ENCODE assay signal across 18 cellular contexts in the genomic region with DNA sequence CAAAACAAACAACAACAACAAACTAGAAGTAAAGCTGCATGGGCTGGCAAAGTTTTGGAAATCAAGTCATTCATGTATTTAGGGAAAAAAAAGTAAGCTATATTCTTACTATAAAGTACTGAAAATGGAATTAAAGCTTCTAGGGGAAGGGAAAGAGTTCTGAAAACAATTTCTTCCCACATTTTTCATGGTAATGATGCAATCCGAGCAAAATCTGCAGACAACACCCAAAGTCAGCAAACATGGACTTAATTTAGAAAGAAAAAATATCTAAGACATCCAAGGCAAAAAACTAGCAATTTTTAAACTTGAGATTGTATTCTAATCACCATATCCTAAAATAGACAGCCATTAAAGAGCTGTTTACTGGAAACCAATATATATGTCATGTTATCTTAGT.
A peak's percentile ranks its signal among the peaks of the same experiment; 100 is the strongest.
DNase-seq lines count a peak whose midpoint lies in the region; ATAC-seq and TF ChIP-seq lines count a peak whose summit lies in the region.
"Had no signal": no experiment of that assay in that cellular context is flagged by ENCODE, and none has a peak within 500 bp of the region (broad histone marks: within the 10 kb centered on the region; RNA-seq: fewer than 3 reads in every experiment).

No MANE protein-coding gene starts in this region.

- H3K4me2 ChIP-seq in mammary epithelial cell (ENCODE audit: insufficient read depth, low read depth, low read length): no peak overlapping the region
- H3K4me2 ChIP-seq: BLaER1 treated with 17β-estradiol and CSF1 and Interleukin-3, amounts not matched to agents 10 nM and 100 nM; PC-9 had no signal

- H3K4me1 ChIP-seq in breast epithelium: peaks cover 0 to 8% of the 10 kb centered on the region in 2 donors
- H3K4me1 ChIP-seq in mammary epithelial cell (ENCODE audit: insufficient read depth, low read length): peaks cover 15% of the 10 kb centered on the region
- peaks cover 0 to 17% of the 10 kb centered on the region in 2 donors for H3K4me1 ChIP-seq in right atrium auricular region
- H3K4me1 ChIP-seq: BLaER1 treated with 17β-estradiol and CSF1 and Interleukin-3, amounts not matched to agents 10 nM and 100 nM; SJCRH30 had no signal

- dilution Hi-C loops in mammary epithelial cell (cut with HindIII; ENCODE audit: low sequenced_read_pairs): no loop called here

- in situ Hi-C loops in mammary epithelial cell (cut with MboI; ENCODE audit: low sequenced_read_pairs in 2 of 2): no loop called here

- BruUV-seq in mammary epithelial cell (replicated peaks; lab: Mats Ljungman, UMichigan): no TSS peak

- no peak for TF ChIP-seq POLR2A in breast epithelium (IDR thresholded peaks at IDR 0.05)

- H3K9me3 ChIP-seq in breast epithelium (no peaks in the 10 kb centered on the region), mammary epithelial cell (replicated peaks; ENCODE audit: insufficient read depth, low read length) (no peaks in the 10 kb centered on the region), right atrium auricular region (no peaks in the 10 kb centered on the region)
- H3K9me3 ChIP-seq: BLaER1 treated with 17β-estradiol and CSF1 and Interleukin-3, amounts not matched to agents 10 nM and 100 nM; SJCRH30 had no signal

- H3K27ac Mint-ChIP-seq in chondrocyte (ENCODE audit: unreplicated experiment) (peak overlapping the region; percentile 86), nephron (peak overlapping the region in 2 of 3 experiments; percentile 76 to 89)

- H3K9me3 Mint-ChIP-seq in chondrocyte (ENCODE audit: low read depth) (peaks cover 2% of the 10 kb centered on the region), nephron (no peaks in the 10 kb centered on the region)

- H3K36me3 Mint-ChIP-seq in chondrocyte (ENCODE audit: low read depth): peaks cover 7% of the 10 kb centered on the region
- H3K36me3 Mint-ChIP-seq in nephron (ENCODE audit: low read depth): peaks cover 53% of the 10 kb centered on the region

- H3K27me3 Mint-ChIP-seq in chondrocyte (ENCODE audit: low read depth) (no peaks in the 10 kb centered on the region), nephron (ENCODE audit: low read depth) (no peaks in the 10 kb centered on the region)

- peaks cover 52% of the 10 kb centered on the region for H3K4me1 Mint-ChIP-seq in chondrocyte (ENCODE audit: low read depth)
- peaks cover 82% of the 10 kb centered on the region for H3K4me1 Mint-ChIP-seq in nephron

- TF ChIP-seq CTCF in breast epithelium (IDR thresholded peaks at IDR 0.05) (no peak), mammary epithelial cell (conservative IDR thresholded peaks at IDR 0.05 in 1 of 2, IDR thresholded peaks at IDR 0.05 in 1 of 2; ENCODE audit: extremely low read depth in 1 of 2, insufficient read depth in 1 of 2, low read depth in 1 of 2, low read length in 2 of 2) (no peak), chondrocyte (IDR thresholded peaks at IDR 0.05) (no peak), nephron (IDR thresholded peaks at IDR 0.05; ENCODE audit: unreplicated experiment in 3 of 3) (no peak), right atrium auricular region (IDR thresholded peaks at IDR 0.05) (no peak)

- 100% methylated on average over 1 of the region's 1 CpG for WGBS in mammary epithelial cell (ENCODE audit: low coverage, missing lambda C conversion rate)

- H3K4me3 ChIP-seq in breast epithelium: no peak overlapping the region
- no peak overlapping the region for H3K4me3 ChIP-seq in mammary epithelial cell (replicated peaks in 1 of 3; ENCODE audit: insufficient read depth in 1 of 3, low read depth in 2 of 3, low read length in 3 of 3)
- no peak overlapping the region for H3K4me3 ChIP-seq in right atrium auricular region
- H3K4me3 ChIP-seq: BLaER1 treated with 17β-estradiol and CSF1 and Interleukin-3, amounts not matched to agents 10 nM and 100 nM; PC-9; SJCRH30 had no signal

- intact Hi-C loops in breast epithelium (cut with DNase I; ENCODE audit: low total_unique reads) (no loop called here), mammary epithelial cell (cut with micrococcal nuclease) (no loop called here)

- H3K79me2 ChIP-seq in mammary epithelial cell (ENCODE audit: insufficient read depth, low read length): no peaks in the 10 kb centered on the region

- H3K9ac ChIP-seq in mammary epithelial cell (ENCODE audit: insufficient read depth, low read length): no peak overlapping the region
- H3K9ac ChIP-seq: BLaER1 treated with 17β-estradiol and CSF1 and Interleukin-3, amounts not matched to agents 10 nM and 100 nM had no signal

- no peaks in the 10 kb centered on the region for H4K20me1 ChIP-seq in mammary epithelial cell (ENCODE audit: insufficient read depth, low read length)
- H4K20me1 ChIP-seq: BLaER1 treated with 17β-estradiol and CSF1 and Interleukin-3, amounts not matched to agents 10 nM and 100 nM had no signal

- H3K4me3 Mint-ChIP-seq in chondrocyte (ENCODE audit: unreplicated experiment) (no peak overlapping the region), nephron (no peak overlapping the region)

- no peaks in the 10 kb centered on the region for H3K36me3 ChIP-seq in breast epithelium
- no peaks in the 10 kb centered on the region for H3K36me3 ChIP-seq in mammary epithelial cell (ENCODE audit: insufficient read depth, low read length)
- H3K36me3 ChIP-seq in right atrium auricular region: no peaks in the 10 kb centered on the region

- no peak for ATAC-seq in GM21381 (IDR thresholded peaks at IDR 0.05; ENCODE audit: unreplicated experiment)

- H3K27me3 ChIP-seq in breast epithelium (no peaks in the 10 kb centered on the region), mammary epithelial cell (ENCODE audit: insufficient read depth, low read length) (no peaks in the 10 kb centered on the region), right atrium auricular region (no peaks in the 10 kb centered on the region)
- H3K27me3 ChIP-seq: BLaER1 treated with 17β-estradiol and CSF1 and Interleukin-3, amounts not matched to agents 10 nM and 100 nM; SJCRH30 had no signal

- H3K27ac ChIP-seq in breast epithelium (peak overlapping the region; percentile 38 to 65), mammary epithelial cell (ENCODE audit: insufficient read depth, low read depth, low read length) (no peak overlapping the region), right atrium auricular region (no peak overlapping the region)
- H3K27ac ChIP-seq: 22Rv1; BLaER1 treated with 17β-estradiol and CSF1 and Interleukin-3, amounts not matched to agents 10 nM and 100 nM; PC-9; SJCRH30 had no signal

- DNase-seq in breast epithelium (ENCODE audit: low spot score in 2 of 2) (no peak), mammary epithelial cell (no peak), chondrocyte (ENCODE audit: low spot score) (no peak), DMS53 treated with DMSO at 0.1 percent for 48 hours (lab: John Stamatoyannopoulos, UW; ENCODE audit: unreplicated experiment) (no peak), iPS-NIHi7 (ENCODE audit: extremely low spot score) (no peak), right atrium auricular region (ENCODE audit: low spot score) (no peak)
- DNase-seq: GF-D8, H7, MV-4-11, NCI-H1417, NCI-H2029 treated with DMSO at 0.1 percent for 48 hours, NCI-H774, PC-9, SJCRH30 had no signal

- CTCF ChIA-PET in mammary epithelial cell (lab: Charles Lee; ENCODE audit: low non-redundant PET): no interaction called here

- H2AFZ ChIP-seq in mammary epithelial cell (ENCODE audit: low read depth, low read length): no peak overlapping the region
- H2AFZ ChIP-seq: PC-9 had no signal

Comparison
In these comparisons a context has a peak if more than half of its experiments do, and no peak if none do; other contexts are left out.
1. H3K27ac ChIP-seq: peak in breast epithelium (2 of 2); none in mammary epithelial cell (single experiment) and right atrium auricular region (0 of 2).